11 cellular contexts compared by ENCODE assay signal in genomic region chr1:40381268-40382109, GRCh38. TPM values are rescaled to one million over a fixed set of nuclear protein-coding genes. Genes with fewer than 3 reads are reported as not detected.
DNase-seq lines count a peak whose midpoint lies in the region; ATAC-seq and TF ChIP-seq lines count a peak whose summit lies in the region.
"Had no signal": no experiment of that assay in that cellular context is flagged by ENCODE, and none has a peak within 500 bp of the region (broad histone marks: within the 10 kb centered on the region; RNA-seq: fewer than 3 reads in every experiment).

No MANE protein-coding gene starts in this region.

- no peaks in the 10 kb centered on the region for H3K9me3 ChIP-seq in spleen

- H3K36me3 Mint-ChIP-seq in activated naive CD8-positive, alpha-beta T cell treated with anti-CD3 and anti-CD28 coated beads, Interleukin-2, amount 50 U/mL, for 24 hours (ENCODE audit: low read depth): peaks cover 57% of the 10 kb centered on the region

- peak; percentile 13 for ATAC-seq in activated naive CD8-positive, alpha-beta T cell treated with anti-CD3 and anti-CD28 coated beads, Interleukin-2, amount 50 U/mL, for 24 hours

- H3K4me3 Mint-ChIP-seq in activated naive CD8-positive, alpha-beta T cell treated with anti-CD3 and anti-CD28 coated beads, Interleukin-2, amount 50 U/mL, for 24 hours: peak overlapping the region; percentile 86

- TF ChIP-seq CTCF in HL-60 (IDR thresholded peaks at IDR 0.05; ENCODE audit: insufficient read depth, low read length): no peak
- TF ChIP-seq CTCF in spleen (IDR thresholded peaks at IDR 0.05 in 8 of 11, conservative IDR thresholded peaks at IDR 0.05 in 3 of 11): no peak
- TF ChIP-seq CTCF in GM10266 (IDR thresholded peaks at IDR 0.05; ENCODE audit: control insufficient read depth, insufficient read depth, low read depth, missing control alignments): no peak

- H3K36me3 ChIP-seq in spleen: peaks cover 0 to 60% (median 6%) of the 10 kb centered on the region in 6 donors

- 22 to 49% (median 28%) methylated on average over 7 of the region's 7 CpGs for WGBS in spleen, 5 donors

- peak; percentile 38 to 94 (median 90) for TF ChIP-seq POLR2A in spleen (IDR thresholded peaks at IDR 0.05)

- DNase-seq in DMS79 (lab: John Stamatoyannopoulos, UW) (peak; percentile 5), DMS79 treated with DMSO at 0.1 percent for 48 hours (lab: John Stamatoyannopoulos, UW) (no peak), HL-60 (ENCODE audit: low read depth in 1 of 2, low spot score in 1 of 2) (peak in 1 of 2 experiments; percentile 34), spleen (no peak), cerebellar cortex (ENCODE audit: low spot score) (no peak), NCI-H1436 (lab: John Stamatoyannopoulos, UW) (no peak), GM10266 (ENCODE audit: extremely low spot score) (no peak)
- DNase-seq in activated naive CD8-positive, alpha-beta T cell treated with anti-CD3 and anti-CD28 coated beads, Interleukin-2, amount 50 U/mL, for 24 hours: no peak
- DNase-seq: activated gamma-delta T cell treated with Interleukin-2 at 50 U/mL for 16 hours, glutamatergic neuron, NCI-H446 treated with DMSO at 0.1 percent for 48 hours had no signal

- H3K27me3 ChIP-seq in HL-60 (ENCODE audit: insufficient read depth, poor library complexity, severe bottlenecking) (no peaks in the 10 kb centered on the region), spleen (replicated peaks in 1 of 7) (no peaks in the 10 kb centered on the region)

- H3K27ac ChIP-seq in HL-60 (replicated peaks): peak overlapping the region; percentile 51
- peak overlapping the region; percentile 95 to 100 (median 98) for H3K27ac ChIP-seq in spleen

- peak overlapping the region; percentile 8 for H3K4me3 ChIP-seq in HL-60 (replicated peaks; ENCODE audit: insufficient read depth, low read length)
- H3K4me3 ChIP-seq in spleen: peak overlapping the region in 6 of 8 donors; percentile 6 to 97 (median 30)

- H3K27ac Mint-ChIP-seq in activated naive CD8-positive, alpha-beta T cell treated with anti-CD3 and anti-CD28 coated beads, Interleukin-2, amount 50 U/mL, for 24 hours: peak overlapping the region; percentile 99

- H3K4me1 Mint-ChIP-seq in activated naive CD8-positive, alpha-beta T cell treated with anti-CD3 and anti-CD28 coated beads, Interleukin-2, amount 50 U/mL, for 24 hours: peaks cover 98% of the 10 kb centered on the region

- H3K4me1 ChIP-seq in spleen: peaks cover 74 to 100% (median 96%) of the 10 kb centered on the region in 6 donors

- H3K9me3 Mint-ChIP-seq in activated naive CD8-positive, alpha-beta T cell treated with anti-CD3 and anti-CD28 coated beads, Interleukin-2, amount 50 U/mL, for 24 hours: no peaks in the 10 kb centered on the region

- H3K27me3 Mint-ChIP-seq in activated naive CD8-positive, alpha-beta T cell treated with anti-CD3 and anti-CD28 coated beads, Interleukin-2, amount 50 U/mL, for 24 hours: no peaks in the 10 kb centered on the region

- intact Hi-C loops in spleen (cut with DNase I; ENCODE audit: low total_unique reads): no loop called here

RNA-seq across cellular contexts. Expression of gene SMAP2, which starts 8.0 kb away (rescaled TPM):
- total RNA-seq in spleen: 100 to 1,000 TPM; 120 to 435 (median 252) TPM
- 100 to 1,000 TPM; 135 to 196 (median 148) TPM for polyA plus RNA-seq in spleen
